ENCODE assay signal across 8 cellular contexts in the genomic region with DNA sequence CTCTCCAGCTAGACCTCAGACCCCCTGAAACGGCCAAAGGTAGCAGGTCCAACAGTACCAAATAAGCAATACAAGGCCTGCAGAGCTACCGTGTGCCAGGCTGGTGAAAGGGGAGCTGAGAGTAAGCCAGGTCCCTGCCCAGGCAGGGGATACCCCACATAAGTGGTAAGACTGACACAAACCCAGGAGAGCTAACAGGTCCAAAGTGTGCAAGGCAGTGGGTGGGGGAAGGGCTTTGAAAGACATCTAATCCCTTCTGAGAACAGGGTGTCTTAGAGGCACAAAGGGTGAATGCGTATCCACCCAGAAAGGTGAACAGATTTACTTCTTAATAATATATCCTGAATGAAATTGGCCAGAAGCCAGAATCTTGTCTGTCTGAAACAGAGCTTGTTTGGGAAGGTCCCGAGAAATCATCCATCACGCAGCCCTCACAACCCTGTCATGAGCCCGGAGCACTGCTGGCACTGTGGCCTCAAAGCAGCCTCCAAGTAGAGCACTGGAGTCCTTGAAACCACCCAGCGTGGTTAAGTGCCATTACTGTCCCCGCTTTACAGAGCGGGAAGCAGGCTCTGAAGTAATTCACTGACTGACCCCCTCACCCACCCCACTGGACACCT. TPM values are rescaled to one million over a fixed set of nuclear protein-coding genes. Genes with fewer than 3 reads are reported as not detected.
DNase-seq lines count a peak whose midpoint lies in the region; ATAC-seq and TF ChIP-seq lines count a peak whose summit lies in the region.

No MANE protein-coding gene starts in this region.

- peak overlapping the region; percentile 86 to 90 (median 89) for H3K4me3 Mint-ChIP-seq in immature natural killer cell
- peak overlapping the region; percentile 92 for H3K4me3 Mint-ChIP-seq in stimulated activated memory B cell treated with anti-CD40 and anti-IgM and Interleukin-4, amounts not matched to agents 10 μg/mL and 1 μg/mL and 100 μg/mL, for 72 hours

- ATAC-seq in stimulated activated memory B cell treated with anti-CD40 and anti-IgM and Interleukin-4, amounts not matched to agents 10 μg/mL and 1 μg/mL and 100 μg/mL, for 72 hours: no peak

- no peaks in the 10 kb centered on the region for H3K9me3 ChIP-seq in HUES64 (ENCODE audit: insufficient read depth, low read depth, low read length)

- no peaks in the 10 kb centered on the region for H3K36me3 Mint-ChIP-seq in immature natural killer cell
- H3K36me3 Mint-ChIP-seq in stimulated activated memory B cell treated with anti-CD40 and anti-IgM and Interleukin-4, amounts not matched to agents 10 μg/mL and 1 μg/mL and 100 μg/mL, for 72 hours: no peaks in the 10 kb centered on the region

- H3K27me3 Mint-ChIP-seq in immature natural killer cell (ENCODE audit: low read depth in 3 of 3): peaks cover 0 to 3% (median 1%) of the 10 kb centered on the region in 3 donors
- no peaks in the 10 kb centered on the region for H3K27me3 Mint-ChIP-seq in stimulated activated memory B cell treated with anti-CD40 and anti-IgM and Interleukin-4, amounts not matched to agents 10 μg/mL and 1 μg/mL and 100 μg/mL, for 72 hours

- no peaks in the 10 kb centered on the region for H3K9me3 Mint-ChIP-seq in immature natural killer cell
- H3K9me3 Mint-ChIP-seq in stimulated activated memory B cell treated with anti-CD40 and anti-IgM and Interleukin-4, amounts not matched to agents 10 μg/mL and 1 μg/mL and 100 μg/mL, for 72 hours: no peaks in the 10 kb centered on the region

- no peaks in the 10 kb centered on the region; the same call in 1 of the 2 replicates for H3K36me3 ChIP-seq in GM06990 (ENCODE audit: control insufficient read depth, insufficient read depth, low read length)
- H3K36me3 ChIP-seq in HUES64 (ENCODE audit: insufficient read depth, low read length): peaks cover 9% of the 10 kb centered on the region

- peak overlapping the region; percentile 89 for H3K4me3 ChIP-seq in GM06990 (replicated peaks; ENCODE audit: low read depth, low read length)
- peak overlapping the region; percentile 96 for H3K4me3 ChIP-seq in HUES64 (ENCODE audit: low read length)
- H3K4me3 ChIP-seq in astrocyte of the cerebellum (ENCODE audit: low read depth, low read length): peak overlapping the region; percentile 66

- peak overlapping the region; percentile 94 for H3K9ac ChIP-seq in HUES64 (ENCODE audit: low read depth, low read length)

- DNase-seq in GM06990 (ENCODE audit: extremely low read depth, insufficient read length): no peak
- no peak for DNase-seq in astrocyte of the cerebellum (ENCODE audit: low read depth)
- DNase-seq in immature natural killer cell: no peak
- no peak for DNase-seq in effector CD4-positive, alpha-beta T cell
- no peak for DNase-seq in HuH-7.5 (ENCODE audit: low spot score)
- DNase-seq in stimulated activated CD8-positive, alpha-beta memory T cell treated with anti-CD3 and anti-CD28 coated beads, Interleukin-4, amount 100 ng/mL, for 48 hours: no peak

- H3K27me3 ChIP-seq in GM06990 (replicated peaks; ENCODE audit: control insufficient read depth, insufficient read depth, low read length): no peaks in the 10 kb centered on the region
- no peaks in the 10 kb centered on the region for H3K27me3 ChIP-seq in HUES64 (ENCODE audit: insufficient read depth, low read length)

- TF ChIP-seq CTCF in GM06990 (IDR thresholded peaks at IDR 0.05; ENCODE audit: insufficient read depth, low read length, poor library complexity, severe bottlenecking): no peak
- no peak for TF ChIP-seq CTCF in astrocyte of the cerebellum (IDR thresholded peaks at IDR 0.05; ENCODE audit: low read depth, low read length, missing control alignments)

- H3K4me1 Mint-ChIP-seq in immature natural killer cell: peaks cover 40 to 42% of the 10 kb centered on the region in 2 donors
- H3K4me1 Mint-ChIP-seq in stimulated activated memory B cell treated with anti-CD40 and anti-IgM and Interleukin-4, amounts not matched to agents 10 μg/mL and 1 μg/mL and 100 μg/mL, for 72 hours: peaks cover 55% of the 10 kb centered on the region

- 18% methylated on average over 9 of the region's 9 CpGs for WGBS in HUES64

- peaks cover 40% of the 10 kb centered on the region for H3K4me1 ChIP-seq in HUES64 (ENCODE audit: insufficient read depth, low read length)

- in situ Hi-C loops in astrocyte of the cerebellum (cut with HindIII; ENCODE audit: low sequenced_read_pairs): no loop called here

- H3K27ac ChIP-seq in HUES64 (ENCODE audit: low read depth, low read length): peak overlapping the region; percentile 87; the same call in 1 of the 2 replicates

- peak overlapping the region in 5 of 6 donors; percentile 42 to 86 (median 65) for H3K27ac Mint-ChIP-seq in immature natural killer cell
- peak overlapping the region; percentile 83 for H3K27ac Mint-ChIP-seq in stimulated activated memory B cell treated with anti-CD40 and anti-IgM and Interleukin-4, amounts not matched to agents 10 μg/mL and 1 μg/mL and 100 μg/mL, for 72 hours

RNA-seq across cellular contexts. Expression of a gene that starts 1.5 kb away (rescaled TPM):
- polyA plus RNA-seq in HUES64 (2013, experiment 1 of 2): 729 TPM
- polyA plus RNA-seq in HUES64 (2013, experiment 2 of 2): 799 TPM
- polyA plus RNA-seq in immature natural killer cell: 10 to 100 TPM; 52.6 to 75.2 (median 69.3) TPM
